Comparison of ENCODE assay signal across 15 cellular contexts in the genomic region with DNA sequence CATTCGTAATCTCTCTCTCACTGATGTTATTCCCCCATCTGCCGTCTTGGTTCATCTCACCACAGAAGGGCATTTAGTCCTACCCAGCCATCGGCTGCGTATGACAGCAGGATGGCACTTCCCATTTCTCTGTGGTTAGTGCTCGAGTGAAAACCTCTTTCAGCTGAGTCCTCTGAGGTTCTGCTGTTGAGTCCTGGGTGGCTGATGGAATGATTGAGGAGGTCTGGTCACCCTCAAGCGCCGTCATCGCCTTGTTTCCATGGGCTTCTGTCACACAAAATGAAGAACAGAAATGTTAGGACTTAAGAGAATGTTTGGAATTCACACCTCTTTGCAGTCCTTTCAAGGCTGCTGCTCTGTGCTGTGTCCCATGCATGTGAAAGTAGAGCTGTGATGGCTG. TPM values are rescaled to one million over a fixed set of nuclear protein-coding genes. Genes with fewer than 3 reads are reported as not detected.
DNase-seq lines count a peak whose midpoint lies in the region; ATAC-seq and TF ChIP-seq lines count a peak whose summit lies in the region.
"Had no signal": no experiment of that assay in that cellular context is flagged by ENCODE, and none has a peak within 500 bp of the region (broad histone marks: within the 10 kb centered on the region; RNA-seq: fewer than 3 reads in every experiment).

No MANE protein-coding gene starts in this region.

- peak overlapping the region; percentile 22 for H3K27ac ChIP-seq in HL-60 (replicated peaks)
- H3K27ac ChIP-seq: neural progenitor cell, SK-N-MC, WERI-Rb-1 had no signal

- H3K27me3 ChIP-seq in HL-60 (ENCODE audit: insufficient read depth, poor library complexity, severe bottlenecking) = no peaks in the 10 kb centered on the region
- H3K27me3 ChIP-seq: neural progenitor cell had no signal

- peak; percentile 28 for DNase-seq in Ammon's horn (ENCODE audit: low spot score)
- DNase-seq in HL-60 (ENCODE audit: low read depth in 1 of 2, low spot score in 1 of 2) = peak in 1 of 2 experiments; percentile 90
- peak in 1 of 34 experiments; percentile 19 for DNase-seq in T-cell
- no peak for DNase-seq in memory B cell (ENCODE audit: low spot score in 2 of 2)
- no peak for DNase-seq in epidermal melanocyte (ENCODE audit: insufficient read length, low spot score)
- no peak for DNase-seq in AG08396 (ENCODE audit: low spot score)
- DNase-seq in ecto neural progenitor cell (ENCODE audit: low spot score) = no peak
- DNase-seq in stimulated activated CD8-positive, alpha-beta memory T cell treated with anti-CD3 and anti-CD28 coated beads, Interleukin-4, amount 100 ng/mL, for 48 hours = no peak
- DNase-seq: effector memory CD8-positive, alpha-beta T cell; foreskin fibroblast; NCI-H1436 treated with DMSO at 0.1 percent for 48 hours; right cardiac atrium; WERI-Rb-1 had no signal

- H3K36me3 Mint-ChIP-seq in T-cell (peaks cover 18% of the 10 kb centered on the region), memory B cell (peaks cover 23% of the 10 kb centered on the region)

- H3K4me1 Mint-ChIP-seq in T-cell = peaks cover 24 to 37% (median 26%) of the 10 kb centered on the region in 3 donors
- peaks cover 7% of the 10 kb centered on the region for H3K4me1 Mint-ChIP-seq in memory B cell

- H3K27me3 Mint-ChIP-seq in T-cell = no peaks in the 10 kb centered on the region
- H3K27me3 Mint-ChIP-seq in memory B cell = no peaks in the 10 kb centered on the region
- H3K27me3 Mint-ChIP-seq: effector memory CD8-positive, alpha-beta T cell had no signal

- H3K27ac Mint-ChIP-seq in T-cell = peak overlapping the region; percentile 58 to 69
- H3K27ac Mint-ChIP-seq in memory B cell = peak overlapping the region; percentile 12
- H3K27ac Mint-ChIP-seq: neural progenitor cell had no signal

- no peak for TF ChIP-seq CTCF in HL-60 (IDR thresholded peaks at IDR 0.05; ENCODE audit: insufficient read depth, low read length)

- ATAC-seq in T-cell (replicated peaks in 1 of 4) (no peak), memory B cell (ENCODE audit: low read depth) (peak; percentile 54)
- ATAC-seq: effector memory CD8-positive, alpha-beta T cell had no signal

- H3K9me3 Mint-ChIP-seq in T-cell (no peaks in the 10 kb centered on the region), memory B cell (no peaks in the 10 kb centered on the region)
- H3K9me3 Mint-ChIP-seq: effector memory CD8-positive, alpha-beta T cell had no signal

- CTCF ChIA-PET in T-cell (lab: Charles Lee) = no interaction called here

- no peak overlapping the region for H3K4me3 ChIP-seq in HL-60 (replicated peaks; ENCODE audit: insufficient read depth, low read length)
- H3K4me3 ChIP-seq: neural progenitor cell, SK-N-MC had no signal

- POLR2A ChIA-PET in T-cell (lab: Charles Lee) = no interaction called here

- H3K4me3 Mint-ChIP-seq in T-cell = no peak overlapping the region
- no peak overlapping the region for H3K4me3 Mint-ChIP-seq in memory B cell
- H3K4me3 Mint-ChIP-seq: effector memory CD8-positive, alpha-beta T cell; neural progenitor cell had no signal

RNA-seq across cellular contexts. Expression of a gene that starts 9.4 kb away (rescaled TPM):
- 10 to 100 TPM; 62.8 to 81.5 (median 69.1) TPM for total RNA-seq in T-cell
